Comparison of ENCODE assay signal across 1 cellular context in genomic region chr20:33857722-33858563, GRCh38.
TF ChIP-seq lines count a peak whose summit lies in the region.

No MANE protein-coding gene starts in this region.

TF ChIP-seq in IMR-90, 13 proteins besides CTCF, POLR2A, EP300 and RAD21:
- TF ChIP-seq CHD1 (IDR thresholded peaks at IDR 0.05; ENCODE audit: low read depth, low read length) = no peak
- no peak for TF ChIP-seq MXI1 (IDR thresholded peaks at IDR 0.05; ENCODE audit: borderline replicate concordance, low read depth, low read length)
- no peak for TF ChIP-seq NFE2L2 (IDR thresholded peaks at IDR 0.05; ENCODE audit: low read depth, low read length)
- no peak for TF ChIP-seq FOS (IDR thresholded peaks at IDR 0.05; ENCODE audit: low read depth, low read length)
- TF ChIP-seq SMC3 (IDR thresholded peaks at IDR 0.05; ENCODE audit: low read depth, low read length) = no peak
- no peak for TF ChIP-seq CEBPB (IDR thresholded peaks at IDR 0.05; ENCODE audit: low read depth, low read length)
- TF ChIP-seq RFX5 (IDR thresholded peaks at IDR 0.05; ENCODE audit: low read depth, low read length) = no peak
- no peak for TF ChIP-seq RCOR1 (IDR thresholded peaks at IDR 0.05; ENCODE audit: insufficient replicate concordance, low read length)
- TF ChIP-seq BHLHE40 (IDR thresholded peaks at IDR 0.05; ENCODE audit: low read depth, low read length) = no peak
- TF ChIP-seq, protein P1, sequence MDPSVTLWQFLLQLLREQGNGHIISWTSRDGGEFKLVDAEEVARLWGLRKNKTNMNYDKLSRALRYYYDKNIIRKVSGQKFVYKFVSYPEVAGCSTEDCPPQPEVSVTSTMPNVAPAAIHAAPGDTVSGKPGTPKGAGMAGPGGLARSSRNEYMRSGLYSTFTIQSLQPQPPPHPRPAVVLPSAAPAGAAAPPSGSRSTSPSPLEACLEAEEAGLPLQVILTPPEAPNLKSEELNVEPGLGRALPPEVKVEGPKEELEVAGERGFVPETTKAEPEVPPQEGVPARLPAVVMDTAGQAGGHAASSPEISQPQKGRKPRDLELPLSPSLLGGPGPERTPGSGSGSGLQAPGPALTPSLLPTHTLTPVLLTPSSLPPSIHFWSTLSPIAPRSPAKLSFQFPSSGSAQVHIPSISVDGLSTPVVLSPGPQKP (IDR thresholded peaks at IDR 0.05; ENCODE audit: borderline replicate concordance, low read depth, low read length) = no peak
- TF ChIP-seq MAFK (IDR thresholded peaks at IDR 0.05; ENCODE audit: low read depth, low read length) = no peak
- no peak for TF ChIP-seq MAZ (IDR thresholded peaks at IDR 0.05; ENCODE audit: borderline replicate concordance, low read depth, low read length)
- TF ChIP-seq, protein P2, sequence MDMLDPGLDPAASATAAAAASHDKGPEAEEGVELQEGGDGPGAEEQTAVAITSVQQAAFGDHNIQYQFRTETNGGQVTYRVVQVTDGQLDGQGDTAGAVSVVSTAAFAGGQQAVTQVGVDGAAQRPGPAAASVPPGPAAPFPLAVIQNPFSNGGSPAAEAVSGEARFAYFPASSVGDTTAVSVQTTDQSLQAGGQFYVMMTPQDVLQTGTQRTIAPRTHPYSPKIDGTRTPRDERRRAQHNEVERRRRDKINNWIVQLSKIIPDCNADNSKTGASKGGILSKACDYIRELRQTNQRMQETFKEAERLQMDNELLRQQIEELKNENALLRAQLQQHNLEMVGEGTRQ (IDR thresholded peaks at IDR 0.05; ENCODE audit: low read depth, low read length) = no peak
